In the genomic region with DNA sequence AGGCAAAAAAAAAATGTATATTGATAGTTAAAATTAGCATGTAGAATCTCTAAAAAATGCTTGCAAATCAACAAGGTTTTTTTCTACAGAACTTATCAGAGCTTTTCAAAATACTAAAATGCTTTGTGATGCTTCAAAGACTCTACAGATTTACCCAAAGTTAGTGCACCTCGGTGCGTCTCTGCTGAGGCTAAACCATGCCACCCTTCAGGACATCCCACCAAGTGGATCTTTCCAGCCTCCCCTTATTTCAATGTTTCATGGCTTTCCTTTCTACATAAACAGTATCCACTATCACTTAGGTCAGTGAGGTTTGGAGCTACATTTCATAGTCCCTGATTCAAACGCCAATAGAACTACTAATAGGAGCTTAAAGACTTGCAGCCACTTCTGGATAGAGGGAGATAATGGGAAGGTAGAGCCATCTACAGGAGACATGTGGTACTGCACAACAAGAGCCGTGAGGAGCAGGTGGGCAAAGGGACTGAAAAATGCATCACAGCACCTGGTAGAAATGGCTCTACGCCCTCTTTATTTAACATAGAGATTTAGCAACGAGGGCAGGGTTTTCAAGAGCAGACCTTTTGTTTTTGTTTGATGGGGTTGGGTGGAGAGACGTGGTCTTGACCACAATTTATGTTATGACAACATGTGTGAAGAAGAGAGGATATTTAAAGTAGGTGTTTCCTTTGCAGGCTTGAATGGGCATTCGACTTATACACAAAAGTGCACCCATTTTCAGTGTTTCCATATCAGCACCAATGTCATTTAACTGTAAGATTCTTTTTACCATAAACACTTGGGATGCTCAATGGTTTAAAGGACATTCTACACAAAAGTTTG, we compare ENCODE assay signal across 8 cellular contexts. TPM values are rescaled to one million over a fixed set of nuclear protein-coding genes. Genes with fewer than 3 reads are reported as not detected.
DNase-seq lines count a peak whose midpoint lies in the region; ATAC-seq and TF ChIP-seq lines count a peak whose summit lies in the region.

No MANE protein-coding gene starts in this region.

- peaks cover 5% of the 10 kb centered on the region for H3K4me1 Mint-ChIP-seq in nephron

- H3K4me3 ChIP-seq in MG63 = no peak overlapping the region

- no peak for DNase-seq in Right ventricle myocardium superior
- DNase-seq in cardiac septum (ENCODE audit: low spot score) = no peak
- peak; percentile 2 to 12 for DNase-seq in NCI-H1930 (lab: John Stamatoyannopoulos, UW)
- peak; percentile 44 for DNase-seq in fibroblast of gingiva (ENCODE audit: low read depth)
- no peak for DNase-seq in MG63

- H3K27me3 Mint-ChIP-seq in nephron (ENCODE audit: low read depth) = peaks cover 3% of the 10 kb centered on the region

- peaks cover 6% of the 10 kb centered on the region for H3K27me3 ChIP-seq in MG63

- no peak overlapping the region for H3K4me3 Mint-ChIP-seq in nephron

- TF ChIP-seq CTCF in VCaP (conservative IDR thresholded peaks at IDR 0.05) = peak; percentile 93
- TF ChIP-seq CTCF in nephron (IDR thresholded peaks at IDR 0.05; ENCODE audit: unreplicated experiment in 3 of 3) = peak; percentile 94 to 97 (median 94)

- H3K27ac ChIP-seq in VCaP = no peak overlapping the region

- intact Hi-C loops in Right ventricle myocardium superior (cut with DNase I) (no loop called here), cardiac septum (cut with DNase I) (loop anchor here (10.0 kb wide), 1 partner anchor 709 kb away; no protein-coding TSS in a partner anchor)

- ATAC-seq in Right ventricle myocardium superior (ENCODE audit: poor library complexity) (peak; percentile 68), HG02623 (IDR thresholded peaks at IDR 0.05; ENCODE audit: unreplicated experiment) (peak; percentile 66)

- no peaks in the 10 kb centered on the region for H3K36me3 Mint-ChIP-seq in nephron (ENCODE audit: low read depth)

- peak overlapping the region in 2 of 3 experiments; percentile 0 to 1 for H3K27ac Mint-ChIP-seq in nephron

- H3K9me3 ChIP-seq in MG63 = no peaks in the 10 kb centered on the region

- H3K36me3 ChIP-seq in MG63 = no peaks in the 10 kb centered on the region

- peaks cover 2% of the 10 kb centered on the region for H3K9me3 Mint-ChIP-seq in nephron

RNA-seq across cellular contexts. Expression of a gene that starts 56.1 kb away (rescaled TPM):
- total RNA-seq in Right ventricle myocardium superior = not detected
- not detected for total RNA-seq in cardiac septum
- not detected in 2 replicates for total RNA-seq in MG63 (2014; rRNA removed; shearing (Covaris generic); ENCODE audit: low replicate concordance)

Comparison
In these comparisons a context has a peak if more than half of its experiments do, and no peak if none do; other contexts are left out.
1. DNase-seq: peak in NCI-H1930 (2 of 2) and fibroblast of gingiva (single experiment); none in Right ventricle myocardium superior (single experiment), cardiac septum (single experiment) and MG63 (single experiment).